1 cellular context compared by ENCODE assay signal in the genomic region with DNA sequence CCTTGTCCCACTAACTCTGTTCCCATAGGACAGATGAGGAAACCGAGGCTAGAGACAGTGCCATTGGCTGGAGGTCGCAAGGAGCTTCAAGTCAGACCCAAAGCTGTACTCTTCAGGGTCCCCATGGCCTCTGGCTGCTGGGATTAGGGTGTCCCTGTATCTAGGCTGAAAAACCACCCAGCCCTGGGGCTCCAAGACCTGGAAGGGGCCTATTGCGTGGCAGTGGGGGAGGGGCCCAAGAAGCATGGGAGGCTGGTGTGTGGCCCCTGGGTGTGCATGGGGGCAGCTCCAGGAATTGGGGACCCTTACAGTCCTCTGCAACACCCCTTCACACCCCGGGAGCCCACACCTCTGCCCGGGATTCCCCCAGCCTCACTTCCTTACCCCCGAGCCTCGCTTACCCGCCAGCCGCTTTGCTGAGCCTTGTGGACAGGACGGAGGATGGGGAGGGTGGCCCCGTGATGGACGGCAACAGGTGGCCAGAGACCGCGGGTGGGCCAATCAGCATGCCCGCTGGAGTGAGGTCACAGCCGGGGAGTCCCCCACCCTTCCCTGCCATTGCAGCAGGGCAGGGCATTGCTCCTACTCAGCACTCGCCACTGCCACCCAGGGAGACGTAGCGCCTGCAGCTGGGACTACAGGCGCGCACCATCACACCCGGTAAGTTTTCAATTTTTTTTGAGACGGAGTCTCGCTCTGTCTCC.
TF ChIP-seq lines count a peak whose summit lies in the region.

Gene JSRP1 (minus strand): TSS at position 436 of the 704 bp plus-strand sequence. CDS start 1,103 bp downstream, outside the sequence.

TF ChIP-seq in GM12878, 131 proteins besides CTCF, POLR2A, EP300 and RAD21 (continued from another document):
- TF ChIP-seq, protein P1, sequence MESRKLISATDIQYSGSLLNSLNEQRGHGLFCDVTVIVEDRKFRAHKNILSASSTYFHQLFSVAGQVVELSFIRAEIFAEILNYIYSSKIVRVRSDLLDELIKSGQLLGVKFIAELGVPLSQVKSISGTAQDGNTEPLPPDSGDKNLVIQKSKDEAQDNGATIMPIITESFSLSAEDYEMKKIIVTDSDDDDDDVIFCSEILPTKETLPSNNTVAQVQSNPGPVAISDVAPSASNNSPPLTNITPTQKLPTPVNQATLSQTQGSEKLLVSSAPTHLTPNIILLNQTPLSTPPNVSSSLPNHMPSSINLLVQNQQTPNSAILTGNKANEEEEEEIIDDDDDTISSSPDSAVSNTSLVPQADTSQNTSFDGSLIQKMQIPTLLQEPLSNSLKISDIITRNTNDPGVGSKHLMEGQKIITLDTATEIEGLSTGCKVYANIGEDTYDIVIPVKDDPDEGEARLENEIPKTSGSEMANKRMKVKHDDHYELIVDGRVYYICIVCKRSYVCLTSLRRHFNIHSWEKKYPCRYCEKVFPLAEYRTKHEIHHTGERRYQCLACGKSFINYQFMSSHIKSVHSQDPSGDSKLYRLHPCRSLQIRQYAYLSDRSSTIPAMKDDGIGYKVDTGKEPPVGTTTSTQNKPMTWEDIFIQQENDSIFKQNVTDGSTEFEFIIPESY (IDR thresholded peaks at IDR 0.05): peak; percentile 95
- TF ChIP-seq EGR1 (IDR thresholded peaks at IDR 0.05; ENCODE audit: borderline replicate concordance in 1 of 2, low read depth in 2 of 2, low read length in 2 of 2): no peak
- TF ChIP-seq BCL3 (IDR thresholded peaks at IDR 0.05; ENCODE audit: borderline replicate concordance, insufficient read depth, low read depth, low read length, poor library complexity, severe bottlenecking): no peak
- TF ChIP-seq BACH1 (IDR thresholded peaks at IDR 0.05; ENCODE audit: borderline replicate concordance): no peak
- TF ChIP-seq LARP7 (IDR thresholded peaks at IDR 0.05): peak; percentile 26; the same call in 1 of the 2 replicates
- no peak for TF ChIP-seq NBN (IDR thresholded peaks at IDR 0.05)
- no peak for TF ChIP-seq ZNF274 (IDR thresholded peaks at IDR 0.05; ENCODE audit: insufficient read depth, insufficient read length)
- no peak for TF ChIP-seq KLF5 (IDR thresholded peaks at IDR 0.05; ENCODE audit: partially characterized antibody)
- TF ChIP-seq SIN3A (IDR thresholded peaks at IDR 0.05; ENCODE audit: low read depth, low read length): no peak
- TF ChIP-seq BCLAF1 (IDR thresholded peaks at IDR 0.05): no peak
- no peak for TF ChIP-seq MYC (IDR thresholded peaks at IDR 0.05; ENCODE audit: insufficient read depth, insufficient read length, insufficient replicate concordance, low read length, severe bottlenecking)
